Comparison of ENCODE assay signal across 1 cellular context in the genomic region with DNA sequence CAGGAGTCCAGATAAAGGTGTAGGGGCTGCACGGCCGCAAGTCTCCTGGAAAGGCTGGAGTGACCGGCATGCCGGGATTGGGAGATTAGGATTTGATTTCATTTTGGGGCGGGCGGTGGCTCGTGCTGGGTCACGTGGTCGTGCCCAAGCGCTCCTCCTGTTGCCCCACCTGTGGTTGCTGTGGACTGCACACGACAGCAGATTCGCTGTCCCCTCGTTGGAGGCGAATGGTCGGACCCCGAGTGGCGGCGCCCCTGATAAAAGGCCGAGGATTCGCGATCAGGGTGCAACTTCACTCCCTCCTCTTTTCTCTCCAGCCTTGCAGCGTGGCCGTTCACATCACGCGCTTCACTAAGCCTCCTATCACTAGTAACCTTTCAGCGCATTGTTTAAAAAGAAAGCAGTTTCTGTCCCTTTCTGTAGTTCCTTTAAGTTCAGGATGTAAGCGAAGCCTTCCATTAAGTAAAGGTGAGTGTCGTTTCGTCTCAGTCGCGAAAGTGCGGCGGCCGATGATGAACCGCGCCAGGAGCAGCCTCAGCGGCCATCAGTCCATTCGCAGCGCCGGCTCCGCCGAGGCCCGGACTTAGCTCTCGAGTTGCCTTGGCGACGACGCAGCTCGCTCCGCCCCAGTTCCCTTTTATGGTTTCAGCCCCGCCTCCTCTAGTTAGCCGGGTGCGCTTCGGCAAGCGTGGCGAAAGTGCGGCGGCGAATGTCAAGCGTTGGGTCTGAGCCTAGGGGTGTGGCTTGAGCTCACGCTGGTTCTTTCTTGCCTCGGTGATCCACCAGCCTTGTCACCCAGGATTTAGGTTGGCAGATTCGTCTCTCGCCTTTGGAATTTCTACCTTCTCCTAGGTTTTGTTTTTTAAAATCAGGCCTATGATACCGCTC.
A peak's percentile ranks its signal among the peaks of the same experiment; 100 is the strongest.
TF ChIP-seq lines count a peak whose summit lies in the region.

No MANE protein-coding gene starts in this region.

TF ChIP-seq in K562, 482 proteins besides CTCF, POLR2A, EP300 and RAD21 (continued from another document and continues in another):
- TF ChIP-seq MAZ (CRISPR knock-in tag; conservative IDR thresholded peaks at IDR 0.05 in 1 of 2, IDR thresholded peaks at IDR 0.05 in 1 of 2) (peak in 1 of 2 experiments; percentile 56; a peak in 2 of 4 replicates), ZBTB17 (CRISPR knock-in tag; IDR thresholded peaks at IDR 0.05) (no peak), CBX2 (IDR thresholded peaks at IDR 0.05; ENCODE audit: insufficient read depth, low read length, poor library complexity, severe bottlenecking) (no peak), SMAD2 (IDR thresholded peaks at IDR 0.05; ENCODE audit: low read depth, low read length) (no peak), CBFB (CRISPR knock-in tag; IDR thresholded peaks at IDR 0.05) (no peak), ZEB2 (IDR thresholded peaks at IDR 0.05) (peak; percentile 99), TEAD2 (tag; IDR thresholded peaks at IDR 0.05) (no peak), HDAC8 (tag; IDR thresholded peaks at IDR 0.05) (no peak), KDM5B (IDR thresholded peaks at IDR 0.05; ENCODE audit: insufficient replicate concordance, low read depth, low read length) (peak; percentile 10), KAT7 (CRISPR knock-in tag; IDR thresholded peaks at IDR 0.05; ENCODE audit: borderline replicate concordance) (no peak), ZNF778 (CRISPR knock-in tag; IDR thresholded peaks at IDR 0.05) (no peak), SIX5 (IDR thresholded peaks at IDR 0.05; ENCODE audit: borderline replicate concordance in 1 of 2, insufficient read depth in 1 of 2, low read depth in 1 of 2, low read length in 2 of 2) (no peak), GTF2A2 (tag; IDR thresholded peaks at IDR 0.05) (no peak), ELF4 (CRISPR knock-in tag; IDR thresholded peaks at IDR 0.05) (no peak), ZC3H8 (IDR thresholded peaks at IDR 0.05) (no peak), CBX5 (IDR thresholded peaks at IDR 0.05; ENCODE audit: borderline replicate concordance, low read depth) (no peak), ARID1B (IDR thresholded peaks at IDR 0.05) (no peak), CCAR2 (IDR thresholded peaks at IDR 0.05; ENCODE audit: low read depth, low read length) (no peak), ARNT (IDR thresholded peaks at IDR 0.05) (no peak), CTBP1 (IDR thresholded peaks at IDR 0.05; ENCODE audit: borderline replicate concordance) (no peak), NRF1 (conservative IDR thresholded peaks at IDR 0.05 in 1 of 2, IDR thresholded peaks at IDR 0.05 in 1 of 2) (peak; percentile 53 to 67), ZNF121 (CRISPR knock-in tag; conservative IDR thresholded peaks at IDR 0.05) (no peak), ILF3 (IDR thresholded peaks at IDR 0.05; ENCODE audit: borderline replicate concordance) (no peak), NFE2 (IDR thresholded peaks at IDR 0.05; ENCODE audit: low read depth) (no peak), HMG20B (CRISPR knock-in tag; IDR thresholded peaks at IDR 0.05) (no peak), TSC22D4 (tag; IDR thresholded peaks at IDR 0.05) (no peak), CBFA2T3 (IDR thresholded peaks at IDR 0.05) (no peak), ERF (CRISPR knock-in tag; IDR thresholded peaks at IDR 0.05) (no peak), ETV6 (IDR thresholded peaks at IDR 0.05; ENCODE audit: borderline replicate concordance in 1 of 2, low read depth in 2 of 2, low read length in 1 of 2) (no peak), ETV6 (CRISPR knock-in tag; IDR thresholded peaks at IDR 0.05; ENCODE audit: borderline replicate concordance) (0 out of 2 replicates have a peak, but pooled peaks have one; percentile 28), MIER1 (IDR thresholded peaks at IDR 0.05; ENCODE audit: low read depth) (no peak)
- TF ChIP-seq, protein P1, sequence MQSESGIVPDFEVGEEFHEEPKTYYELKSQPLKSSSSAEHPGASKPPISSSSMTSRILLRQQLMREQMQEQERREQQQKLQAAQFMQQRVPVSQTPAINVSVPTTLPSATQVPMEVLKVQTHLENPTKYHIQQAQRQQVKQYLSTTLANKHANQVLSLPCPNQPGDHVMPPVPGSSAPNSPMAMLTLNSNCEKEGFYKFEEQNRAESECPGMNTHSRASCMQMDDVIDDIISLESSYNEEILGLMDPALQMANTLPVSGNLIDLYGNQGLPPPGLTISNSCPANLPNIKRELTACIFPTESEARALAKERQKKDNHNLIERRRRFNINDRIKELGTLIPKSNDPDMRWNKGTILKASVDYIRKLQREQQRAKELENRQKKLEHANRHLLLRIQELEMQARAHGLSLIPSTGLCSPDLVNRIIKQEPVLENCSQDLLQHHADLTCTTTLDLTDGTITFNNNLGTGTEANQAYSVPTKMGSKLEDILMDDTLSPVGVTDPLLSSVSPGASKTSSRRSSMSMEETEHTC (IDR thresholded peaks at IDR 0.05) = no peak
- TF ChIP-seq, protein P2, sequence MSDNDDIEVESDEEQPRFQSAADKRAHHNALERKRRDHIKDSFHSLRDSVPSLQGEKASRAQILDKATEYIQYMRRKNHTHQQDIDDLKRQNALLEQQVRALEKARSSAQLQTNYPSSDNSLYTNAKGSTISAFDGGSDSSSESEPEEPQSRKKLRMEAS (CRISPR knock-in tag; IDR thresholded peaks at IDR 0.05) = peak; percentile 22; the same call in 1 of the 2 replicates
- TF ChIP-seq, protein P3, sequence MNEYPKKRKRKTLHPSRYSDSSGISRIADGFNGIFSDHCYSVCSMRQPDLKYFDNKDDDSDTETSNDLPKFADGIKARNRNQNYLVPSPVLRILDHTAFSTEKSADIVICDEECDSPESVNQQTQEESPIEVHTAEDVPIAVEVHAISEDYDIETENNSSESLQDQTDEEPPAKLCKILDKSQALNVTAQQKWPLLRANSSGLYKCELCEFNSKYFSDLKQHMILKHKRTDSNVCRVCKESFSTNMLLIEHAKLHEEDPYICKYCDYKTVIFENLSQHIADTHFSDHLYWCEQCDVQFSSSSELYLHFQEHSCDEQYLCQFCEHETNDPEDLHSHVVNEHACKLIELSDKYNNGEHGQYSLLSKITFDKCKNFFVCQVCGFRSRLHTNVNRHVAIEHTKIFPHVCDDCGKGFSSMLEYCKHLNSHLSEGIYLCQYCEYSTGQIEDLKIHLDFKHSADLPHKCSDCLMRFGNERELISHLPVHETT (CRISPR knock-in tag; conservative IDR thresholded peaks at IDR 0.05 in 1 of 2, IDR thresholded peaks at IDR 0.05 in 1 of 2) = no peak
- TF ChIP-seq, protein P4, sequence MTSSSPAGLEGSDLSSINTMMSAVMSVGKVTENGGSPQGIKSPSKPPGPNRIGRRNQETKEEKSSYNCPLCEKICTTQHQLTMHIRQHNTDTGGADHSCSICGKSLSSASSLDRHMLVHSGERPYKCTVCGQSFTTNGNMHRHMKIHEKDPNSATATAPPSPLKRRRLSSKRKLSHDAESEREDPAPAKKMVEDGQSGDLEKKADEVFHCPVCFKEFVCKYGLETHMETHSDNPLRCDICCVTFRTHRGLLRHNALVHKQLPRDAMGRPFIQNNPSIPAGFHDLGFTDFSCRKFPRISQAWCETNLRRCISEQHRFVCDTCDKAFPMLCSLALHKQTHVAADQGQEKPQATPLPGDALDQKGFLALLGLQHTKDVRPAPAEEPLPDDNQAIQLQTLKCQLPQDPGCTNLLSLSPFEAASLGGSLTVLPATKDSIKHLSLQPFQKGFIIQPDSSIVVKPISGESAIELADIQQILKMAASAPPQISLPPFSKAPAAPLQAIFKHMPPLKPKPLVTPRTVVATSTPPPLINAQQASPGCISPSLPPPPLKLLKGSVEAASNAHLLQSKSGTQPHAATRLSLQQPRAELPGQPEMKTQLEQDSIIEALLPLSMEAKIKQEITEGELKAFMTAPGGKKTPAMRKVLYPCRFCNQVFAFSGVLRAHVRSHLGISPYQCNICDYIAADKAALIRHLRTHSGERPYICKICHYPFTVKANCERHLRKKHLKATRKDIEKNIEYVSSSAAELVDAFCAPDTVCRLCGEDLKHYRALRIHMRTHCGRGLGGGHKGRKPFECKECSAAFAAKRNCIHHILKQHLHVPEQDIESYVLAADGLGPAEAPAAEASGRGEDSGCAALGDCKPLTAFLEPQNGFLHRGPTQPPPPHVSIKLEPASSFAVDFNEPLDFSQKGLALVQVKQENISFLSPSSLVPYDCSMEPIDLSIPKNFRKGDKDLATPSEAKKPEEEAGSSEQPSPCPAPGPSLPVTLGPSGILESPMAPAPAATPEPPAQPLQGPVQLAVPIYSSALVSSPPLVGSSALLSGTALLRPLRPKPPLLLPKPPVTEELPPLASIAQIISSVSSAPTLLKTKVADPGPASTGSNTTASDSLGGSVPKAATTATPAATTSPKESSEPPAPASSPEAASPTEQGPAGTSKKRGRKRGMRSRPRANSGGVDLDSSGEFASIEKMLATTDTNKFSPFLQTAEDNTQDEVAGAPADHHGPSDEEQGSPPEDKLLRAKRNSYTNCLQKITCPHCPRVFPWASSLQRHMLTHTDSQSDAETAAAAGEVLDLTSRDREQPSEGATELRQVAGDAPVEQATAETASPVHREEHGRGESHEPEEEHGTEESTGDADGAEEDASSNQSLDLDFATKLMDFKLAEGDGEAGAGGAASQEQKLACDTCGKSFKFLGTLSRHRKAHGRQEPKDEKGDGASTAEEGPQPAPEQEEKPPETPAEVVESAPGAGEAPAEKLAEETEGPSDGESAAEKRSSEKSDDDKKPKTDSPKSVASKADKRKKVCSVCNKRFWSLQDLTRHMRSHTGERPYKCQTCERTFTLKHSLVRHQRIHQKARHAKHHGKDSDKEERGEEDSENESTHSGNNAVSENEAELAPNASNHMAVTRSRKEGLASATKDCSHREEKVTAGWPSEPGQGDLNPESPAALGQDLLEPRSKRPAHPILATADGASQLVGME (CRISPR knock-in tag; IDR thresholded peaks at IDR 0.05) = no peak
- TF ChIP-seq, protein P5, sequence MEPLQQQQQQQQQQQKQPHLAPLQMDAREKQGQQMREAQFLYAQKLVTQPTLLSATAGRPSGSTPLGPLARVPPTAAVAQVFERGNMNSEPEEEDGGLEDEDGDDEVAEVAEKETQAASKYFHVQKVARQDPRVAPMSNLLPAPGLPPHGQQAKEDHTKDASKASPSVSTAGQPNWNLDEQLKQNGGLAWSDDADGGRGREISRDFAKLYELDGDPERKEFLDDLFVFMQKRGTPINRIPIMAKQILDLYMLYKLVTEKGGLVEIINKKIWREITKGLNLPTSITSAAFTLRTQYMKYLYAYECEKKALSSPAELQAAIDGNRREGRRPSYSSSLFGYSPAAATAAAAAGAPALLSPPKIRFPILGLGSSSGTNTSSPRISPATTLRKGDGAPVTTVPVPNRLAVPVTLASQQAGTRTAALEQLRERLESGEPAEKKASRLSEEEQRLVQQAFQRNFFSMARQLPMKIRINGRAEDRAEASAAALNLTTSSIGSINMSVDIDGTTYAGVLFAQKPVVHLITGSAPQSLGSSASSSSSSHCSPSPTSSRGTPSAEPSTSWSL (CRISPR knock-in tag; IDR thresholded peaks at IDR 0.05; ENCODE audit: borderline replicate concordance) = no peak
- TF ChIP-seq, protein P6, sequence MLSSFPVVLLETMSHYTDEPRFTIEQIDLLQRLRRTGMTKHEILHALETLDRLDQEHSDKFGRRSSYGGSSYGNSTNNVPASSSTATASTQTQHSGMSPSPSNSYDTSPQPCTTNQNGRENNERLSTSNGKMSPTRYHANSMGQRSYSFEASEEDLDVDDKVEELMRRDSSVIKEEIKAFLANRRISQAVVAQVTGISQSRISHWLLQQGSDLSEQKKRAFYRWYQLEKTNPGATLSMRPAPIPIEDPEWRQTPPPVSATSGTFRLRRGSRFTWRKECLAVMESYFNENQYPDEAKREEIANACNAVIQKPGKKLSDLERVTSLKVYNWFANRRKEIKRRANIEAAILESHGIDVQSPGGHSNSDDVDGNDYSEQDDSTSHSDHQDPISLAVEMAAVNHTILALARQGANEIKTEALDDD (IDR thresholded peaks at IDR 0.05) = 0 out of 2 replicates have a peak, but pooled peaks have one; percentile 32
- TF ChIP-seq, protein P7, sequence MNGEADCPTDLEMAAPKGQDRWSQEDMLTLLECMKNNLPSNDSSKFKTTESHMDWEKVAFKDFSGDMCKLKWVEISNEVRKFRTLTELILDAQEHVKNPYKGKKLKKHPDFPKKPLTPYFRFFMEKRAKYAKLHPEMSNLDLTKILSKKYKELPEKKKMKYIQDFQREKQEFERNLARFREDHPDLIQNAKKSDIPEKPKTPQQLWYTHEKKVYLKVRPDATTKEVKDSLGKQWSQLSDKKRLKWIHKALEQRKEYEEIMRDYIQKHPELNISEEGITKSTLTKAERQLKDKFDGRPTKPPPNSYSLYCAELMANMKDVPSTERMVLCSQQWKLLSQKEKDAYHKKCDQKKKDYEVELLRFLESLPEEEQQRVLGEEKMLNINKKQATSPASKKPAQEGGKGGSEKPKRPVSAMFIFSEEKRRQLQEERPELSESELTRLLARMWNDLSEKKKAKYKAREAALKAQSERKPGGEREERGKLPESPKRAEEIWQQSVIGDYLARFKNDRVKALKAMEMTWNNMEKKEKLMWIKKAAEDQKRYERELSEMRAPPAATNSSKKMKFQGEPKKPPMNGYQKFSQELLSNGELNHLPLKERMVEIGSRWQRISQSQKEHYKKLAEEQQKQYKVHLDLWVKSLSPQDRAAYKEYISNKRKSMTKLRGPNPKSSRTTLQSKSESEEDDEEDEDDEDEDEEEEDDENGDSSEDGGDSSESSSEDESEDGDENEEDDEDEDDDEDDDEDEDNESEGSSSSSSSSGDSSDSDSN (IDR thresholded peaks at IDR 0.05; ENCODE audit: borderline replicate concordance in 1 of 2, low read depth in 2 of 2, low read length in 2 of 2) = no peak
- TF ChIP-seq, protein P8, sequence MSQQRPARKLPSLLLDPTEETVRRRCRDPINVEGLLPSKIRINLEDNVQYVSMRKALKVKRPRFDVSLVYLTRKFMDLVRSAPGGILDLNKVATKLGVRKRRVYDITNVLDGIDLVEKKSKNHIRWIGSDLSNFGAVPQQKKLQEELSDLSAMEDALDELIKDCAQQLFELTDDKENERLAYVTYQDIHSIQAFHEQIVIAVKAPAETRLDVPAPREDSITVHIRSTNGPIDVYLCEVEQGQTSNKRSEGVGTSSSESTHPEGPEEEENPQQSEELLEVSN (IDR thresholded peaks at IDR 0.05; ENCODE audit: borderline replicate concordance in 1 of 2, extremely low read depth in 1 of 2, insufficient read depth in 1 of 2, insufficient read length in 1 of 2, low read depth in 1 of 2, low read length in 1 of 2, poor library complexity in 1 of 2, severe bottlenecking in 1 of 2) = peak in 1 of 2 experiments; percentile 29
- TF ChIP-seq, protein P9, sequence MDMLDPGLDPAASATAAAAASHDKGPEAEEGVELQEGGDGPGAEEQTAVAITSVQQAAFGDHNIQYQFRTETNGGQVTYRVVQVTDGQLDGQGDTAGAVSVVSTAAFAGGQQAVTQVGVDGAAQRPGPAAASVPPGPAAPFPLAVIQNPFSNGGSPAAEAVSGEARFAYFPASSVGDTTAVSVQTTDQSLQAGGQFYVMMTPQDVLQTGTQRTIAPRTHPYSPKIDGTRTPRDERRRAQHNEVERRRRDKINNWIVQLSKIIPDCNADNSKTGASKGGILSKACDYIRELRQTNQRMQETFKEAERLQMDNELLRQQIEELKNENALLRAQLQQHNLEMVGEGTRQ (CRISPR knock-in tag; IDR thresholded peaks at IDR 0.05) = peak; percentile 71
- TF ChIP-seq, protein P10, sequence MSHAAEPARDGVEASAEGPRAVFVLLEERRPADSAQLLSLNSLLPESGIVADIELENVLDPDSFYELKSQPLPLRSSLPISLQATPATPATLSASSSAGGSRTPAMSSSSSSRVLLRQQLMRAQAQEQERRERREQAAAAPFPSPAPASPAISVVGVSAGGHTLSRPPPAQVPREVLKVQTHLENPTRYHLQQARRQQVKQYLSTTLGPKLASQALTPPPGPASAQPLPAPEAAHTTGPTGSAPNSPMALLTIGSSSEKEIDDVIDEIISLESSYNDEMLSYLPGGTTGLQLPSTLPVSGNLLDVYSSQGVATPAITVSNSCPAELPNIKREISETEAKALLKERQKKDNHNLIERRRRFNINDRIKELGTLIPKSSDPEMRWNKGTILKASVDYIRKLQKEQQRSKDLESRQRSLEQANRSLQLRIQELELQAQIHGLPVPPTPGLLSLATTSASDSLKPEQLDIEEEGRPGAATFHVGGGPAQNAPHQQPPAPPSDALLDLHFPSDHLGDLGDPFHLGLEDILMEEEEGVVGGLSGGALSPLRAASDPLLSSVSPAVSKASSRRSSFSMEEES (CRISPR knock-in tag; IDR thresholded peaks at IDR 0.05) = peak; percentile 81
